Comparison of ENCODE assay signal across 32 cellular contexts in the genomic region with DNA sequence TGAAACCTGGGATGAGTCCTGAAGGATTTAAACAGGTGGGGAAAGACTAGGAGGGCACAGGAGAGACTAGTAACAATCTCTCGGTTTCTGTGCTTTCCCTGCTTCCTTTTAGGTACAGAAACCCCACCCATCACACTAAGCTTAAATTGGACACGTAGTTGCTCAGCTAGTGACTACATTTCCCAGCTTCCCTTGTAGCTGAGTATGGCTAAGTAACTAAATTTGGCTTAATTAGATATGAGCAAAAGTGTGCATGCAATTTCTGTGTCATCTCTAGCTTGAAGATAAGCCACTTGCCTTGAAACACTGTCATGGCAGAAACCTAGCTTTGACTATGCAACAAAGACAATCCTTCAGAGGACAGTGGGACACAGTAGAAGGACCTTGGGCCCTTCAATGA. TPM values are rescaled to one million over a fixed set of nuclear protein-coding genes. Genes with fewer than 3 reads are reported as not detected.
DNase-seq lines count a peak whose midpoint lies in the region; ATAC-seq, FAIRE-seq and TF ChIP-seq lines count a peak whose summit lies in the region.
"Had no signal": no experiment of that assay in that cellular context is flagged by ENCODE, and none has a peak within 500 bp of the region (broad histone marks: within the 10 kb centered on the region; RNA-seq: fewer than 3 reads in every experiment).

No MANE protein-coding gene starts in this region.

- no peak for DNase-seq in activated CD4-positive, CD25-positive, alpha-beta regulatory T cell treated with anti-CD3 and anti-CD28 coated beads, Interleukin-2, amount 50 U/mL, for 72 hours
- DNase-seq in GM12892 (ENCODE audit: insufficient read length), result no peak
- DNase-seq in T-cell, result no peak
- DNase-seq in naive thymus-derived CD4-positive, alpha-beta T cell, result no peak
- DNase-seq in HPDE6-E6E7 (ENCODE audit: extremely low spot score), result no peak
- DNase-seq in pancreas, result no peak
- DNase-seq: activated naive CD4-positive, alpha-beta T cell treated with anti-CD3 and anti-CD28 coated beads, Interleukin-2, amount 50 U/mL, for 16 hours; activated T-cell treated with anti-CD3 and anti-CD28 coated beads, Interleukin-2, amount 50 U/mL, for 72 hours; aorta; dermis blood vessel endothelial cell; IMR-90; left cardiac atrium; mammary epithelial cell; NCI-H1092 treated with DMSO at 0.1 percent for 48 hours; NCI-H187; NCI-H524 treated with DMSO at 0.1 percent for 48 hours; right lobe of liver; stomach; thyroid gland had no signal

- intact Hi-C loops in naive thymus-derived CD4-positive, alpha-beta T cell (cut with micrococcal nuclease), result loop anchor here (5.0 to 10.0 kb wide), 3 partner anchors 364 to 879 kb away; no protein-coding TSS in a partner anchor
- intact Hi-C loops in pancreas (cut with DNase I), result no loop called here

- no peak overlapping the region for H3K4me3 ChIP-seq in naive thymus-derived CD4-positive, alpha-beta T cell (ENCODE audit: low read length)
- H3K4me3 ChIP-seq in pancreas, result no peak overlapping the region
- H3K4me3 ChIP-seq: gastroesophageal sphincter, GM23338, hepatocyte, right lobe of liver, stomach, thyroid gland had no signal

- TF ChIP-seq CTCF in pancreas (IDR thresholded peaks at IDR 0.05), result no peak

- peak overlapping the region; percentile 34 to 52 for H3K27ac Mint-ChIP-seq in T-cell
- peak overlapping the region in 5 of 9 donors; percentile 17 to 88 (median 48) for H3K27ac Mint-ChIP-seq in naive thymus-derived CD4-positive, alpha-beta T cell
- H3K27ac Mint-ChIP-seq: GM23338 had no signal

- H3K27me3 Mint-ChIP-seq in T-cell, result no peaks in the 10 kb centered on the region
- H3K27me3 Mint-ChIP-seq in naive thymus-derived CD4-positive, alpha-beta T cell, result no peaks in the 10 kb centered on the region

- WGBS in pancreas, 2 donors, result 95 to 96% methylated on average over 2 of the region's 2 CpGs

- FAIRE-seq in GM12892 (lab: Jason Lieb, UNC) (peak; percentile 44), pancreas (lab: Jason Lieb, UNC) (no peak)
- FAIRE-seq: RCC 7860, TTC549 had no signal

- no peak overlapping the region for H3K27ac ChIP-seq in naive thymus-derived CD4-positive, alpha-beta T cell (ENCODE audit: low read depth, low read length)
- no peak overlapping the region for H3K27ac ChIP-seq in pancreas
- H3K27ac ChIP-seq: 22Rv1, C4-2B, gastroesophageal sphincter, hepatocyte, right lobe of liver, stomach, thyroid gland had no signal

- POLR2A ChIA-PET in T-cell (lab: Charles Lee), result no interaction called here
- POLR2A ChIA-PET in naive thymus-derived CD4-positive, alpha-beta T cell (lab: Charles Lee), result interaction anchor here (0.6 kb wide), 1 partner anchor 743 kb away, joined by 3 read pairs; no protein-coding TSS in a partner anchor

- no peaks in the 10 kb centered on the region for H3K9me3 ChIP-seq in naive thymus-derived CD4-positive, alpha-beta T cell (ENCODE audit: control insufficient read depth in 2 of 3, low read length in 3 of 3)
- no peaks in the 10 kb centered on the region for H3K9me3 ChIP-seq in pancreas
- H3K9me3 ChIP-seq: gastroesophageal sphincter, right lobe of liver, stomach, thyroid gland had no signal

- no peak overlapping the region for H3K4me3 Mint-ChIP-seq in T-cell
- no peak overlapping the region for H3K4me3 Mint-ChIP-seq in naive thymus-derived CD4-positive, alpha-beta T cell
- H3K4me3 Mint-ChIP-seq: activated T-cell treated with anti-CD3 and anti-CD28 coated beads, Interleukin-2, amount 50 U/mL, for 72 hours; GM23338 had no signal

- H3K36me3 Mint-ChIP-seq in T-cell, result peaks cover 35% of the 10 kb centered on the region
- H3K36me3 Mint-ChIP-seq in naive thymus-derived CD4-positive, alpha-beta T cell, result peaks cover 5 to 35% (median 13%) of the 10 kb centered on the region in 5 donors

- CTCF ChIA-PET in T-cell (lab: Charles Lee), result interaction anchor here in 1 of 2 donors (0.6 kb wide), 1 partner anchor 468 kb away, joined by 3 read pairs; no protein-coding TSS in a partner anchor
- CTCF ChIA-PET in naive thymus-derived CD4-positive, alpha-beta T cell (lab: Charles Lee), result no interaction called here

- H3K4me1 Mint-ChIP-seq in T-cell, result peaks cover 26 to 31% (median 30%) of the 10 kb centered on the region in 3 donors
- peaks cover 14 to 33% (median 24%) of the 10 kb centered on the region in 7 donors for H3K4me1 Mint-ChIP-seq in naive thymus-derived CD4-positive, alpha-beta T cell
- H3K4me1 Mint-ChIP-seq: GM23338 had no signal

- H3K36me3 ChIP-seq in naive thymus-derived CD4-positive, alpha-beta T cell (ENCODE audit: control insufficient read depth in 2 of 3, insufficient read depth in 3 of 3, low read length in 3 of 3), result peaks cover 0 to 21% (median 7%) of the 10 kb centered on the region in 3 experiments
- peaks cover 0 to 2% (median 0%) of the 10 kb centered on the region in 3 donors for H3K36me3 ChIP-seq in pancreas

- H3K9me3 Mint-ChIP-seq in T-cell, result no peaks in the 10 kb centered on the region
- no peaks in the 10 kb centered on the region for H3K9me3 Mint-ChIP-seq in naive thymus-derived CD4-positive, alpha-beta T cell
- H3K9me3 Mint-ChIP-seq: activated T-cell treated with anti-CD3 and anti-CD28 coated beads, Interleukin-2, amount 50 U/mL, for 72 hours; GM23338 had no signal

- H3K27me3 ChIP-seq in naive thymus-derived CD4-positive, alpha-beta T cell (ENCODE audit: control insufficient read depth in 2 of 2, insufficient read depth in 2 of 2, low read length in 2 of 2), result no peaks in the 10 kb centered on the region
- no peaks in the 10 kb centered on the region for H3K27me3 ChIP-seq in pancreas
- H3K27me3 ChIP-seq: gastroesophageal sphincter, hepatocyte, right lobe of liver, stomach, thyroid gland had no signal

- H3K4me1 ChIP-seq in naive thymus-derived CD4-positive, alpha-beta T cell (ENCODE audit: control insufficient read depth in 2 of 2, insufficient read depth in 2 of 2, low read length in 2 of 2), result peaks cover 9 to 19% of the 10 kb centered on the region in 2 donors
- H3K4me1 ChIP-seq in pancreas, result peaks cover 3 to 19% (median 12%) of the 10 kb centered on the region in 3 donors
- H3K4me1 ChIP-seq: gastroesophageal sphincter, thyroid gland had no signal

- ATAC-seq in activated CD4-positive, CD25-positive, alpha-beta regulatory T cell treated with anti-CD3 and anti-CD28 coated beads, Interleukin-2, amount 50 U/mL, for 24 hours, result peak; percentile 50 to 56
- ATAC-seq in T-cell (replicated peaks in 1 of 4) (no peak), HG03457 (IDR thresholded peaks at IDR 0.05; ENCODE audit: unreplicated experiment) (no peak), pancreas (no peak)
- no peak for ATAC-seq in naive thymus-derived CD4-positive, alpha-beta T cell
- ATAC-seq: gastroesophageal sphincter, GM23338, right lobe of liver had no signal

- no peak for TF ChIP-seq POLR2A in GM12892 (IDR thresholded peaks at IDR 0.05; ENCODE audit: low read depth, low read length)

RNA-seq across cellular contexts. Expression of gene CACNG1, which starts 36.5 kb away (rescaled TPM):
- polyA plus RNA-seq in GM12892 (2012; ENCODE audit: missing spikeins), result not detected
- total RNA-seq in T-cell (not detected), pancreas (not detected)
- not detected for total RNA-seq in naive thymus-derived CD4-positive, alpha-beta T cell
- not detected for polyA plus RNA-seq in naive thymus-derived CD4-positive, alpha-beta T cell
- polyA plus RNA-seq in pancreas, result under 1 TPM in 1 of 2 donors, not detected in 1; 0.35 TPM
- total RNA-seq: activated T-cell treated with anti-CD3 and anti-CD28 coated beads, Interleukin-2, amount 50 U/mL, for 72 hours; aorta; cardiac septum; Daoy; dermis blood vessel endothelial cell; fibroblast of lung; gastroesophageal sphincter; GM23338; hepatocyte; IMR-90; left cardiac atrium; mammary epithelial cell; posterior vena cava; right lobe of liver; stomach; thyroid gland had no signal
- polyA plus RNA-seq: fibroblast of lung, GM23338, hepatocyte, IMR-90, mammary epithelial cell, stomach had no signal

Comparison
In these comparisons a context has a peak if more than half of its experiments do, and no peak if none do; other contexts are left out.
1. ATAC-seq: peak in activated CD4-positive, CD25-positive, alpha-beta regulatory T cell treated with anti-CD3 and anti-CD28 coated beads, Interleukin-2, amount 50 U/mL, for 24 hours (2 of 2); none in T-cell (0 of 4), naive thymus-derived CD4-positive, alpha-beta T cell (single experiment), HG03457 (single experiment) and pancreas (0 of 4).
2. intact Hi-C loops: an anchor here in naive thymus-derived CD4-positive, alpha-beta T cell (5.0 to 10.0 kb wide); none called in pancreas.